ENCODE assay signal across 20 cellular contexts in genomic region chr7:144404911-144405310, GRCh38. TPM values are rescaled to one million over a fixed set of nuclear protein-coding genes. Genes with fewer than 3 reads are reported as not detected.
DNase-seq lines count a peak whose midpoint lies in the region; ATAC-seq and TF ChIP-seq lines count a peak whose summit lies in the region.
"Had no signal": no experiment of that assay in that cellular context is flagged by ENCODE, and none has a peak within 500 bp of the region (broad histone marks: within the 10 kb centered on the region; RNA-seq: fewer than 3 reads in every experiment).

No MANE protein-coding gene starts in this region.

- H3K4me2 ChIP-seq in GM23338: no peak overlapping the region

- H3K4me1 Mint-ChIP-seq in GM23338 (peaks cover 11% of the 10 kb centered on the region), type B pancreatic cell (ENCODE audit: unreplicated experiment) (peaks cover 20% of the 10 kb centered on the region)
- H3K4me1 Mint-ChIP-seq: CD14-positive monocyte had no signal

- no peak overlapping the region for H3K4me3 Mint-ChIP-seq in GM23338
- H3K4me3 Mint-ChIP-seq in type B pancreatic cell: no peak overlapping the region
- H3K4me3 Mint-ChIP-seq: CD14-positive monocyte; CD8-positive, alpha-beta T cell had no signal

- POLR2A ChIA-PET in BJ (lab: Charles Lee): no interaction called here

- no peak overlapping the region for H3K27ac Mint-ChIP-seq in GM23338
- H3K27ac Mint-ChIP-seq in type B pancreatic cell: no peak overlapping the region
- H3K27ac Mint-ChIP-seq: CD14-positive monocyte; CD8-positive, alpha-beta T cell had no signal

- H3K79me2 ChIP-seq in GM23338 (replicated peaks; ENCODE audit: insufficient read depth): no peaks in the 10 kb centered on the region

- H3K27ac ChIP-seq in GM23338 (ENCODE audit: low read depth): no peak overlapping the region
- H3K27ac ChIP-seq: GM23248 had no signal

- H3K36me3 Mint-ChIP-seq in GM23338 (ENCODE audit: low read depth): no peaks in the 10 kb centered on the region
- H3K36me3 Mint-ChIP-seq in type B pancreatic cell: no peaks in the 10 kb centered on the region
- H3K36me3 Mint-ChIP-seq: CD14-positive monocyte; CD8-positive, alpha-beta T cell had no signal

- H3K27me3 ChIP-seq in BJ (ENCODE audit: control insufficient read depth, insufficient read depth, low read length) (no peaks in the 10 kb centered on the region), GM23338 (ENCODE audit: insufficient read depth) (no peaks in the 10 kb centered on the region)
- H3K27me3 ChIP-seq: BE2C had no signal

- H3K27me3 Mint-ChIP-seq in GM23338 (ENCODE audit: insufficient read depth, low read depth, poor library complexity) (peaks cover 5% of the 10 kb centered on the region), type B pancreatic cell (peaks cover 8% of the 10 kb centered on the region)

- no peak for ATAC-seq in GM23338
- no peak for ATAC-seq in HG02798 (IDR thresholded peaks at IDR 0.05; ENCODE audit: poor library complexity, unreplicated experiment)
- ATAC-seq: CD8-positive, alpha-beta T cell; GM12878 had no signal

- TF ChIP-seq CTCF in BJ (IDR thresholded peaks at IDR 0.05; ENCODE audit: insufficient read depth, low read depth, low read length) (no peak), GM23338 (conservative IDR thresholded peaks at IDR 0.05; ENCODE audit: low read depth in 2 of 2) (no peak), fibroblast of villous mesenchyme (IDR thresholded peaks at IDR 0.05; ENCODE audit: insufficient read depth, low read depth, low read length) (no peak), type B pancreatic cell (conservative IDR thresholded peaks at IDR 0.05) (no peak)

- CTCF ChIA-PET in BJ (lab: Yijun Ruan, JAX): interaction anchor here (1.1 to 2.2 kb wide), 2 partner anchors 32 to 36 kb away, joined by 3 to 4 read pairs; no protein-coding TSS in a partner anchor

- H3K4me3 ChIP-seq in BJ (ENCODE audit: low read depth, low read length) (no peak overlapping the region), GM23338 (no peak overlapping the region), fibroblast of villous mesenchyme (ENCODE audit: low read depth, low read length) (no peak overlapping the region)
- H3K4me3 ChIP-seq: GM12878, GM23248 had no signal

- H3K9me2 ChIP-seq in GM23338 (ENCODE audit: insufficient read depth): no peaks in the 10 kb centered on the region

- H3K9me3 Mint-ChIP-seq in GM23338 (no peaks in the 10 kb centered on the region), type B pancreatic cell (no peaks in the 10 kb centered on the region)
- H3K9me3 Mint-ChIP-seq: CD14-positive monocyte; CD8-positive, alpha-beta T cell had no signal

- H3K4me1 ChIP-seq in GM23338 (ENCODE audit: insufficient read depth): peaks cover 4% of the 10 kb centered on the region; the same call in 1 of the 2 replicates
- H3K4me1 ChIP-seq: BE2C had no signal

- no peaks in the 10 kb centered on the region for H3F3A ChIP-seq in GM23338 (replicated peaks; ENCODE audit: low read depth)

- DNase-seq in BJ (ENCODE audit: low read depth): peak; percentile 44
- DNase-seq in GM23338 (ENCODE audit: low spot score): no peak
- peak; percentile 50 for DNase-seq in fibroblast of villous mesenchyme (ENCODE audit: low read depth)
- peak; percentile 2 for DNase-seq in type B pancreatic cell (ENCODE audit: extremely low spot score, unreplicated experiment)
- DNase-seq in occipital lobe (lab: John Stamatoyannopoulos, UW): no peak
- DNase-seq in stimulated activated CD4-positive, alpha-beta T cell treated with anti-CD3 and anti-CD28 coated beads, Interleukin-15, amount 100 ng/mL, for 24 hours: no peak
- DNase-seq: BE2C; CD8-positive, alpha-beta T cell; COR-L47; DMS153; DMS79 treated with DMSO at 0.1 percent for 48 hours; GM23248; H7; IMR-90; KBM-7 had no signal

- no peaks in the 10 kb centered on the region for H4K20me1 ChIP-seq in GM23338 (replicated peaks; ENCODE audit: insufficient read depth)

- 0 out of 2 replicates have a peak overlapping the region, but pooled peaks have one; percentile 23 for H2AFZ ChIP-seq in GM23338
- H2AFZ ChIP-seq: GM23248 had no signal

- H3K36me3 ChIP-seq in BJ (ENCODE audit: control insufficient read depth, insufficient read depth, low read length) (no peaks in the 10 kb centered on the region), GM23338 (ENCODE audit: insufficient read depth) (no peaks in the 10 kb centered on the region)
- H3K36me3 ChIP-seq: BE2C had no signal

TF ChIP-seq in GM23338, 12 proteins besides CTCF, POLR2A, EP300 and RAD21 (continues in another document):
- TF ChIP-seq JUNB (IDR thresholded peaks at IDR 0.05; ENCODE audit: unreplicated experiment): no peak
- TF ChIP-seq, protein P1, sequence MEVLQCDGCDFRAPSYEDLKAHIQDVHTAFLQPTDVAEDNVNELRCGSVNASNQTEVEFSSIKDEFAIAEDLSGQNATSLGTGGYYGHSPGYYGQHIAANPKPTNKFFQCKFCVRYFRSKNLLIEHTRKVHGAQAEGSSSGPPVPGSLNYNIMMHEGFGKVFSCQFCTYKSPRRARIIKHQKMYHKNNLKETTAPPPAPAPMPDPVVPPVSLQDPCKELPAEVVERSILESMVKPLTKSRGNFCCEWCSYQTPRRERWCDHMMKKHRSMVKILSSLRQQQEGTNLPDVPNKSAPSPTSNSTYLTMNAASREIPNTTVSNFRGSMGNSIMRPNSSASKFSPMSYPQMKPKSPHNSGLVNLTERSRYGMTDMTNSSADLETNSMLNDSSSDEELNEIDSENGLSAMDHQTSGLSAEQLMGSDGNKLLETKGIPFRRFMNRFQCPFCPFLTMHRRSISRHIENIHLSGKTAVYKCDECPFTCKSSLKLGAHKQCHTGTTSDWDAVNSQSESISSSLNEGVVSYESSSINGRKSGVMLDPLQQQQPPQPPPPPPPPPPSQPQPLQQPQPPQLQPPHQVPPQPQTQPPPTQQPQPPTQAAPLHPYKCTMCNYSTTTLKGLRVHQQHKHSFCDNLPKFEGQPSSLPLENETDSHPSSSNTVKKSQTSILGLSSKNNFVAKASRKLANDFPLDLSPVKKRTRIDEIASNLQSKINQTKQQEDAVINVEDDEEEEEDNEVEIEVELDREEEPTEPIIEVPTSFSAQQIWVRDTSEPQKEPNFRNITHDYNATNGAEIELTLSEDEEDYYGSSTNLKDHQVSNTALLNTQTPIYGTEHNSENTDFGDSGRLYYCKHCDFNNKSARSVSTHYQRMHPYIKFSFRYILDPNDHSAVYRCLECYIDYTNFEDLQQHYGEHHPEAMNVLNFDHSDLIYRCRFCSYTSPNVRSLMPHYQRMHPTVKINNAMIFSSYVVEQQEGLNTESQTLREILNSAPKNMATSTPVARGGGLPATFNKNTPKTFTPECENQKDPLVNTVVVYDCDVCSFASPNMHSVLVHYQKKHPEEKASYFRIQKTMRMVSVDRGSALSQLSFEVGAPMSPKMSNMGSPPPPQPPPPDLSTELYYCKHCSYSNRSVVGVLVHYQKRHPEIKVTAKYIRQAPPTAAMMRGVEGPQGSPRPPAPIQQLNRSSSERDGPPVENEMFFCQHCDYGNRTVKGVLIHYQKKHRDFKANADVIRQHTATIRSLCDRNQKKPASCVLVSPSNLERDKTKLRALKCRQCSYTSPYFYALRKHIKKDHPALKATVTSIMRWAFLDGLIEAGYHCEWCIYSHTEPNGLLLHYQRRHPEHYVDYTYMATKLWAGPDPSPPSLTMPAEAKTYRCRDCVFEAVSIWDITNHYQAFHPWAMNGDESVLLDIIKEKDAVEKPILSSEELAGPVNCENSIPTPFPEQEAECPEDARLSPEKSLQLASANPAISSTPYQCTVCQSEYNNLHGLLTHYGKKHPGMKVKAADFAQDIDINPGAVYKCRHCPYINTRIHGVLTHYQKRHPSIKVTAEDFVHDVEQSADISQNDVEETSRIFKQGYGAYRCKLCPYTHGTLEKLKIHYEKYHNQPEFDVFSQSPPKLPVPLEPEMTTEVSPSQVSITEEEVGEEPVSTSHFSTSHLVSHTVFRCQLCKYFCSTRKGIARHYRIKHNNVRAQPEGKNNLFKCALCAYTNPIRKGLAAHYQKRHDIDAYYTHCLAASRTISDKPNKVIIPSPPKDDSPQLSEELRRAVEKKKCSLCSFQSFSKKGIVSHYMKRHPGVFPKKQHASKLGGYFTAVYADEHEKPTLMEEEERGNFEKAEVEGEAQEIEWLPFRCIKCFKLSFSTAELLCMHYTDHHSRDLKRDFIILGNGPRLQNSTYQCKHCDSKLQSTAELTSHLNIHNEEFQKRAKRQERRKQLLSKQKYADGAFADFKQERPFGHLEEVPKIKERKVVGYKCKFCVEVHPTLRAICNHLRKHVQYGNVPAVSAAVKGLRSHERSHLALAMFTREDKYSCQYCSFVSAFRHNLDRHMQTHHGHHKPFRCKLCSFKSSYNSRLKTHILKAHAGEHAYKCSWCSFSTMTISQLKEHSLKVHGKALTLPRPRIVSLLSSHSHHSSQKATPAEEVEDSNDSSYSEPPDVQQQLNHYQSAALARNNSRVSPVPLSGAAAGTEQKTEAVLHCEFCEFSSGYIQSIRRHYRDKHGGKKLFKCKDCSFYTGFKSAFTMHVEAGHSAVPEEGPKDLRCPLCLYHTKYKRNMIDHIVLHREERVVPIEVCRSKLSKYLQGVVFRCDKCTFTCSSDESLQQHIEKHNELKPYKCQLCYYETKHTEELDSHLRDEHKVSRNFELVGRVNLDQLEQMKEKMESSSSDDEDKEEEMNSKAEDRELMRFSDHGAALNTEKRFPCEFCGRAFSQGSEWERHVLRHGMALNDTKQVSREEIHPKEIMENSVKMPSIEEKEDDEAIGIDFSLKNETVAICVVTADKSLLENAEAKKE (CRISPR knock-in tag; IDR thresholded peaks at IDR 0.05): no peak

RNA-seq across cellular contexts. Expression of gene NOBOX, which starts 1.4 kb away (rescaled TPM):
- polyA plus RNA-seq in BJ (2011; rRNA removed) (not detected in 2 replicates), GM23338 (2016; fragmentation: Nextera tagmentation; extraction: Ambion mirVana) (not detected in 2 replicates)
- not detected in 2 replicates for polyA minus RNA-seq in BJ (2011; rRNA and poly(A)+ RNA removed)
- not detected in 2 replicates for total RNA-seq in GM23338 (2014; rRNA removed; shearing (Covaris generic))
- total RNA-seq in fibroblast of villous mesenchyme (not detected in 2 replicates), type B pancreatic cell (ENCODE audit: low replicate concordance) (not detected in 2 replicates), occipital lobe (not detected)
- total RNA-seq: A172; CD8-positive, alpha-beta T cell; GM12878; GM23248; H7; HT-29; IMR-90 had no signal
- polyA plus RNA-seq: CD14-positive monocyte, GM12878, GM23248, IMR-90 had no signal

RNA-seq across cellular contexts. Expression of gene ARHGEF5, which starts 49.7 kb away (rescaled TPM):
- polyA plus RNA-seq in BJ (2011; rRNA removed) (7.4 and 8.9 TPM in 2 replicates), GM23338 (2016; fragmentation: Nextera tagmentation; extraction: Ambion mirVana) (10.2 TPM in 2 replicates)
- polyA minus RNA-seq in BJ (2011; rRNA and poly(A)+ RNA removed): 8.1 and 13.3 TPM in 2 replicates
- total RNA-seq in GM23338 (2014; rRNA removed; shearing (Covaris generic)): 27.1 and 27.3 TPM in 2 replicates
- total RNA-seq in fibroblast of villous mesenchyme (1.9 and 3.9 TPM in 2 replicates), type B pancreatic cell (ENCODE audit: low replicate concordance) (17.2 and 51.2 TPM in 2 replicates), occipital lobe (1.4 TPM)
- total RNA-seq: A172 had no signal

Comparison
In these comparisons a context has a peak if more than half of its experiments do, and no peak if none do; other contexts are left out.
1. DNase-seq: peak in BJ (single experiment), fibroblast of villous mesenchyme (single experiment) and type B pancreatic cell (single experiment); none in GM23338 (single experiment), occipital lobe (single experiment) and stimulated activated CD4-positive, alpha-beta T cell treated with anti-CD3 and anti-CD28 coated beads, Interleukin-15, amount 100 ng/mL, for 24 hours (single experiment).